In the genomic region with DNA sequence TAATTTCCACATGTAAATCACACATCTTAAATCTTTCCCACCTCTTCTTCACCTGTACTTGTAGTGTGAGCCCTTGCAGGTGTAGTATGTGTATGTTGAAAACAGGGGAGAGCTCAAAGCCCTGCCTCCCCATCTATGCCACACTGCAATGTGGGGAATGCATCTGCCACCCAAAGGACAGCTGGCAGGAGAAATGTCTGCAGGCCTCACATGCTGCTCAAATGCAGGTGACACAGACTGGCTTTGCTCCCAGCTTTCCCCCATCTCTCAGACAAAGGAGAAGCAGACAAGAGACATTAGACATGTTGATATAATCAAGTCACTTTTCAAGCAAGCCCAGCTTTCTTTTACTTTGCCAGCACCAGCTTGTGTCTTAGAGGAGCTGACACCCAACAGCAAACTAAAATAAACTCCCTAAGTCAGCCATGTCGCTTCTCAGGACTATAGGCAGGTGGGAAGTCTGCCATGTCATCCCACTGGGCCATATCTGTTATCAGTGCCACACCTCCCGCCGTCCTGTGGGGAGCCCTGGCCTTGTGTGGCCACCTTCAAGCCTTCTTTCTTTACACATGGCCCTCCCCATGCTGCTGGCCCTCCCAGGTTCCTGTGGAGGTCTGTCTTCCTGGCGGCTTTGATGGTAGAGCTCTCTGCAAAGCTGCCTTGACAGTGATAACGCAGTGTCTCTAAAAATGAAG, we compare ENCODE assay signal across 28 cellular contexts.
"Had no signal": no experiment of that assay in that cellular context is flagged by ENCODE, and none has a peak within 500 bp of the region (broad histone marks: within the 10 kb centered on the region; RNA-seq: fewer than 3 reads in every experiment).

No MANE protein-coding gene starts in this region.

- H3K9me3 Mint-ChIP-seq: mesothelial cell of epicardium; neural crest cell; stimulated activated effector memory CD8-positive, alpha-beta T cell treated with anti-CD3 and anti-CD28 coated beads, Interleukin-12 subunit alpha, Interleukin-12 subunit beta, amount 100 ng/mL, for 72 hours; stimulated activated naive CD8-positive, alpha-beta T cell treated with anti-CD3 and anti-CD28 coated beads, Interleukin-15, amount 100 ng/mL, for 72 hours; type B pancreatic cell had no signal

- DNase-seq: hippocampal formation; kidney glomerular epithelial cell; left cardiac atrium; lower lobe of right lung; mammary epithelial cell; mesenchymal stem cell; naive thymus-derived CD8-positive, alpha-beta T cell; nucleus accumbens; ovary; posterior cingulate gyrus; retina; small intestine; spleen; stimulated activated CD4-positive, alpha-beta T cell treated with anti-CD3 and anti-CD28 coated beads, Interleukin-4, amount 100 ng/mL, for 24 hours; stimulated activated naive CD4-positive, alpha-beta T cell treated with Interleukin-2 at 50 U/mL for 16 hours; stimulated activated naive CD8-positive, alpha-beta T cell treated with anti-CD3 and anti-CD28 coated beads, Interleukin-15, amount 100 ng/mL, for 72 hours; substantia nigra; uterus had no signal

- H3K4me1 ChIP-seq: left lung, prostate gland, spleen had no signal

- H3K27me3 ChIP-seq: left lung, ovary, spleen, tibial nerve, uterus had no signal

- H3K4me3 ChIP-seq: left lung, lower lobe of right lung, ovary, prostate gland, spleen, tibial nerve, uterus had no signal

- H3K36me3 ChIP-seq: left lung, lower lobe of right lung, ovary, prostate gland, spleen, tibial nerve, uterus had no signal

- FAIRE-seq: keratinocyte, small intestine had no signal

- H3K4me1 Mint-ChIP-seq: naive thymus-derived CD8-positive, alpha-beta T cell; stimulated activated effector memory CD8-positive, alpha-beta T cell treated with anti-CD3 and anti-CD28 coated beads, Interleukin-12 subunit alpha, Interleukin-12 subunit beta, amount 100 ng/mL, for 72 hours; stimulated activated naive CD8-positive, alpha-beta T cell treated with anti-CD3 and anti-CD28 coated beads, Interleukin-15, amount 100 ng/mL, for 72 hours had no signal

- H3K9me3 ChIP-seq: left lung, lower lobe of right lung, ovary, prostate gland, tibial nerve, uterus had no signal

- H3K4me3 Mint-ChIP-seq: mesothelial cell of epicardium; naive thymus-derived CD8-positive, alpha-beta T cell; nephron; neural crest cell; stimulated activated effector memory CD8-positive, alpha-beta T cell treated with anti-CD3 and anti-CD28 coated beads, Interleukin-12 subunit alpha, Interleukin-12 subunit beta, amount 100 ng/mL, for 72 hours; stimulated activated naive CD8-positive, alpha-beta T cell treated with anti-CD3 and anti-CD28 coated beads, Interleukin-15, amount 100 ng/mL, for 72 hours; type B pancreatic cell had no signal

- H3K36me3 Mint-ChIP-seq: mesothelial cell of epicardium; naive thymus-derived CD8-positive, alpha-beta T cell; stimulated activated effector memory CD8-positive, alpha-beta T cell treated with anti-CD3 and anti-CD28 coated beads, Interleukin-12 subunit alpha, Interleukin-12 subunit beta, amount 100 ng/mL, for 72 hours; type B pancreatic cell had no signal

- H3K27ac Mint-ChIP-seq: mesothelial cell of epicardium; naive thymus-derived CD8-positive, alpha-beta T cell; stimulated activated effector memory CD8-positive, alpha-beta T cell treated with anti-CD3 and anti-CD28 coated beads, Interleukin-12 subunit alpha, Interleukin-12 subunit beta, amount 100 ng/mL, for 72 hours; stimulated activated naive CD8-positive, alpha-beta T cell treated with anti-CD3 and anti-CD28 coated beads, Interleukin-15, amount 100 ng/mL, for 72 hours; type B pancreatic cell had no signal

- H3K27ac ChIP-seq: left lung, lower lobe of right lung, ovary, prostate gland, spleen, tibial nerve had no signal

- ATAC-seq: left cardiac atrium; left lung; lower lobe of right lung; naive thymus-derived CD8-positive, alpha-beta T cell; sciatic nerve; stimulated activated effector memory CD8-positive, alpha-beta T cell treated with anti-CD3 and anti-CD28 coated beads, Interleukin-12 subunit alpha, Interleukin-12 subunit beta, amount 100 ng/mL, for 72 hours had no signal
